In the genomic region with DNA sequence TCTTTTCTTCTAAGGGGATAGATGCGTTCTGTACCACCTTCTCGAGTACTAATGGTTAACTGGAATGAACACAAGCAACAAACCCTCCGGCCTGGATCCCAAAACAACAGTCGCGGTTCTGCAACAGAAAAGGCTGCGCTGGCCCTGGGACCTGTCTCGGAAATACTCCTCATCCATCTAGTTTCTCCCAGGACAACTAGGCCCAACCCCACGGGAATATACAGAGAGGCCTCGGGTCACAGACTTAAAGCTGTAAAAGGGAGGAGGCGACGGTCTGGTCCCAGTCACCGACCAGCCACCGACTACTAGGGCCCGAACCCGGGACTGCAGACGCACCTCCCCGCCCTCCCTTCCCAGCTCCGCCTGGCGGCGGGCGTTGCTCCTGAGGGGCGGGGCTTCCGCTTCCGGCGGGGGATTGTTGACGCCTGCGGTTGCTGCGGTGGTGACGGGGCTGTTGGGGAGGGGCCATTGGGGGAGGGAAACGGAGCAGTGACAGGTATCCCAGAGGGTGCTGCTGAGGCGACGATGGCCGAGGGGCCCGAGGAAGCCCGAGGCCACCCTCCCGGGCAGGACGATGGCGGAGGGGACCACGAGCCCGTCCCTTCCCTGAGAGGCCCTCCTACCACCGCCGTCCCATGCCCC, we compare ENCODE assay signal across 8 cellular contexts. TPM values are rescaled to one million over a fixed set of nuclear protein-coding genes. Genes with fewer than 3 reads are reported as not detected.
DNase-seq lines count a peak whose midpoint lies in the region; ATAC-seq and TF ChIP-seq lines count a peak whose summit lies in the region.

A gene with protein sequence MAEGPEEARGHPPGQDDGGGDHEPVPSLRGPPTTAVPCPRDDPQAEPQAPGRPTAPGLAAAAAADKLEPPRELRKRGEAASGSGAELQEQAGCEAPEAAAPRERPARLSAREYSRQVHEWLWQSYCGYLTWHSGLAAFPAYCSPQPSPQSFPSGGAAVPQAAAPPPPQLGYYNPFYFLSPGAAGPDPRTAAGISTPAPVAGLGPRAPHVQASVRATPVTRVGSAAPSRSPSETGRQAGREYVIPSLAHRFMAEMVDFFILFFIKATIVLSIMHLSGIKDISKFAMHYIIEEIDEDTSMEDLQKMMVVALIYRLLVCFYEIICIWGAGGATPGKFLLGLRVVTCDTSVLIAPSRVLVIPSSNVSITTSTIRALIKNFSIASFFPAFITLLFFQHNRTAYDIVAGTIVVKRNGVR (plus strand): TSS at position 418 of the 642 bp plus-strand sequence. CDS start 108 bp downstream, at position 526.

- DNase-seq in NCI-H187 (lab: John Stamatoyannopoulos, UW) = peak; percentile 82 to 90
- peak; percentile 87 for DNase-seq in T-helper 22 cell (ENCODE audit: low read depth)
- DNase-seq in astrocyte of the cerebellum (ENCODE audit: low read depth) = peak; percentile 56
- peak; percentile 87 for DNase-seq in hepatic stellate cell (ENCODE audit: low spot score)
- DNase-seq in renal cortical epithelial cell (ENCODE audit: low read depth) = peak; percentile 77
- peak; percentile 98 to 99 for DNase-seq in aorta

- in situ Hi-C loops in astrocyte of the cerebellum (cut with HindIII; ENCODE audit: low sequenced_read_pairs) = loop anchor here (10.0 kb wide), 1 partner anchor 435 kb away; no protein-coding TSS in a partner anchor

- peaks cover 0 to 4% of the 10 kb centered on the region in 2 donors for H3K4me1 ChIP-seq in aorta (ENCODE audit: control insufficient read depth in 1 of 2, insufficient read depth in 2 of 2, low read length in 2 of 2)

- TF ChIP-seq POLR2A in GM18505 (IDR thresholded peaks at IDR 0.05; ENCODE audit: borderline replicate concordance, extremely low read depth, insufficient read depth, insufficient read length) = peak; percentile 72

- no peaks in the 10 kb centered on the region for H3K27me3 ChIP-seq in aorta (ENCODE audit: control insufficient read depth in 1 of 2, insufficient read depth in 2 of 2, low read length in 1 of 2)

- H3K9me3 ChIP-seq in aorta (ENCODE audit: control insufficient read depth, low read length) = no peaks in the 10 kb centered on the region

- peak; percentile 65 for TF ChIP-seq CTCF in astrocyte of the cerebellum (IDR thresholded peaks at IDR 0.05; ENCODE audit: low read depth, low read length, missing control alignments)

- H3K27ac ChIP-seq in aorta (ENCODE audit: low read depth in 1 of 2, low read length in 2 of 2) = peak within 1 kb of the TSS; percentile 82 to 91

- no peaks in the 10 kb centered on the region for H3K36me3 ChIP-seq in aorta (ENCODE audit: control insufficient read depth in 1 of 2, insufficient read depth in 2 of 2, low read length in 1 of 2)

- peak; percentile 91 for ATAC-seq in GM18505 (IDR thresholded peaks at IDR 0.05; ENCODE audit: unreplicated experiment)
- ATAC-seq in HG02943 (IDR thresholded peaks at IDR 0.05; ENCODE audit: low read depth, unreplicated experiment) = peak; percentile 80
- peak; percentile 98 for ATAC-seq in aorta (ENCODE audit: low FRiP score)

- 1% methylated on average over 40 to 42 of the region's 42 CpGs for WGBS in aorta, 2 donors

- intact Hi-C loops in aorta (cut with DNase I) = loop anchor here in 1 of 2 donors (1.0 kb wide), 1 partner anchor 106 kb away; a partner anchor contains a TSS

- H3K4me3 ChIP-seq in astrocyte of the cerebellum (ENCODE audit: low read depth, low read length) (peak within 1 kb of the TSS; percentile 82), aorta (ENCODE audit: low read length in 2 of 2) (peak within 1 kb of the TSS; percentile 90 to 91)

RNA-seq across cellular contexts. Expression of the gene that starts here (rescaled TPM):
- total RNA-seq in renal cortical epithelial cell = 17.2 and 31.6 TPM in 2 replicates
- total RNA-seq in aorta = 10 to 100 TPM; 28.1 to 29.1 TPM
- 10 to 100 TPM; 12.3 to 26.2 TPM for polyA plus RNA-seq in aorta

Comparison
In these comparisons a context has a peak if more than half of its experiments do, and no peak if none do; other contexts are left out.
1. Peak in every context shown above with its lines: DNase-seq, ATAC-seq, H3K4me3 ChIP-seq and H3K27ac ChIP-seq.